In the genomic region with DNA sequence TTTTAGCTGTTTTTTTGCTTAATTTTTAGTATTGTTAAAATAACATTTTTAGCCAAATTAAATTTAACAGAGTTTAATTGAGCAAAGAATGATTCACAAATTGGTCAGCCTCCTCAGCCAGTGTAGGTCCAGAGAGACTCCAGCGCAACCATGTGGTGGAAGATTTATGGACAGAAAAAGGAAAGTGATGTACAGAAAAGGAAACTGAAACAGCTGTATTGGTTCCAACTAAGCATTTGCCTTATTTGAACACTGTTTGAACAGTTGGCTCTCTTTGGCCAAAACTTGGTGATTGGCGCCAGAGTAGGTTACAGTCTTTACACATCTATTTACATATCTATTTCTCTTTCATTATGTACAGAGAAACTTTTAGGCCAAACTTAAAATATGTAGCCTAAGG, we compare ENCODE assay signal across 2 cellular contexts.
TF ChIP-seq lines count a peak whose summit lies in the region.

No MANE protein-coding gene starts in this region.

TF ChIP-seq in A549, 52 proteins besides CTCF, POLR2A, EP300 and RAD21 (continued from another document):
- TF ChIP-seq, protein P1, sequence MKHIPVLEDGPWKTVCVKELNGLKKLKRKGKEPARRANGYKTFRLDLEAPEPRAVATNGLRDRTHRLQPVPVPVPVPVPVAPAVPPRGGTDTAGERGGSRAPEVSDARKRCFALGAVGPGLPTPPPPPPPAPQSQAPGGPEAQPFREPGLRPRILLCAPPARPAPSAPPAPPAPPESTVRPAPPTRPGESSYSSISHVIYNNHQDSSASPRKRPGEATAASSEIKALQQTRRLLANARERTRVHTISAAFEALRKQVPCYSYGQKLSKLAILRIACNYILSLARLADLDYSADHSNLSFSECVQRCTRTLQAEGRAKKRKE (CRISPR knock-in tag; IDR thresholded peaks at IDR 0.05; ENCODE audit: low read depth): no peak
- no peak for TF ChIP-seq FOSB (CRISPR knock-in tag; IDR thresholded peaks at IDR 0.05)
- TF ChIP-seq EHF (CRISPR knock-in tag; IDR thresholded peaks at IDR 0.05): no peak
- no peak for TF ChIP-seq HDAC2 (IDR thresholded peaks at IDR 0.05)
- no peak for TF ChIP-seq CBX8 (IDR thresholded peaks at IDR 0.05)
- no peak for TF ChIP-seq GATA3 (IDR thresholded peaks at IDR 0.05; ENCODE audit: borderline replicate concordance)
- no peak for TF ChIP-seq PHF8 (IDR thresholded peaks at IDR 0.05; ENCODE audit: borderline replicate concordance, low read depth)
- no peak for TF ChIP-seq MAZ (IDR thresholded peaks at IDR 0.05; ENCODE audit: borderline replicate concordance, low read depth, low read length)
- TF ChIP-seq, protein P2, sequence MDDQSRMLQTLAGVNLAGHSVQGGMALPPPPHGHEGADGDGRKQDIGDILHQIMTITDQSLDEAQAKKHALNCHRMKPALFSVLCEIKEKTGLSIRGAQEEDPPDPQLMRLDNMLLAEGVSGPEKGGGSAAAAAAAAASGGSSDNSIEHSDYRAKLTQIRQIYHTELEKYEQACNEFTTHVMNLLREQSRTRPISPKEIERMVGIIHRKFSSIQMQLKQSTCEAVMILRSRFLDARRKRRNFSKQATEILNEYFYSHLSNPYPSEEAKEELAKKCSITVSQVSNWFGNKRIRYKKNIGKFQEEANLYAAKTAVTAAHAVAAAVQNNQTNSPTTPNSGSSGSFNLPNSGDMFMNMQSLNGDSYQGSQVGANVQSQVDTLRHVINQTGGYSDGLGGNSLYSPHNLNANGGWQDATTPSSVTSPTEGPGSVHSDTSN (IDR thresholded peaks at IDR 0.05): no peak
- TF ChIP-seq, protein P3, sequence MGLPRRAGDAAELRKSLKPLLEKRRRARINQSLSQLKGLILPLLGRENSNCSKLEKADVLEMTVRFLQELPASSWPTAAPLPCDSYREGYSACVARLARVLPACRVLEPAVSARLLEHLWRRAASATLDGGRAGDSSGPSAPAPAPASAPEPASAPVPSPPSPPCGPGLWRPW (IDR thresholded peaks at IDR 0.05): no peak
- no peak for TF ChIP-seq TFCP2L1 (CRISPR knock-in tag; IDR thresholded peaks at IDR 0.05)
- no peak for TF ChIP-seq HOXB13 (CRISPR knock-in tag; IDR thresholded peaks at IDR 0.05; ENCODE audit: low read depth)
- no peak for TF ChIP-seq RCOR1 (IDR thresholded peaks at IDR 0.05; ENCODE audit: low read depth, low read length)

TF ChIP-seq in GM12891, 5 proteins besides CTCF, POLR2A, EP300 and RAD21 (continued from another document):
- TF ChIP-seq POLR2AphosphoS5 (IDR thresholded peaks at IDR 0.05; ENCODE audit: low read depth, low read length): no peak
TF ChIP-seq in GM12891: peak in this region for 0.
